ENCODE assay signal across 28 cellular contexts in the genomic region with DNA sequence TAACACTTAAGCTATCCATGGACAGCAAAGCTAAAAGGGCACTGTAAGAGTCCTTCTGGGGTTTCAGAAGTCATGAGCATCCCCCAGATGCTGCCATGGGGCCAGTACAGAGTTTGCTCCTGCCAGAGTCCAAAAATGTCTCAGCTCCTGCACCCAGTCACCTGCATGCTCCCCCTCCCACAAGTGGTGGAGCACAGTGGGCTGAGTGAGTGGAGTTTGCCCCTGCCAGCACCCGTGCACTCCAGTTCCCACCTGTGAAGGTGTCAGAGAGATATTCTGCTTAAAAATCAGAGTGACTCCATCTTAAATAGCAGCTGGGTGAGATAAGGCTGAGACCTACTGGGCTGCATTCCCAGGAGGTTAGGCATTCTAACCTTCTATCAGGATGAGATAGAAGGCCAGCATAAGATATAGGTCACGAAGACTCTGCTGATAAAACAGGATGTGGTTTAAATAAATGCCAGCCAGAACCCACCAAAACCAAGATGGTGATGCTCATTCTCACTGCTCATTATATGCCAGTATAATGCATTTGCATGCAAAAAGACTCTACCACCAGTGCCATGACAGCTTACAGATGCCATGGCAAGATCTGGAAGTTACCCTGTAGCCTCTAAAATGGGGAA.
DNase-seq lines count a peak whose midpoint lies in the region; ATAC-seq lines count a peak whose summit lies in the region.
"Had no signal": no experiment of that assay in that cellular context is flagged by ENCODE, and none has a peak within 500 bp of the region (broad histone marks: within the 10 kb centered on the region; RNA-seq: fewer than 3 reads in every experiment).

No MANE protein-coding gene starts in this region.

- H3K9me3 ChIP-seq in BLaER1 treated with 17β-estradiol and CSF1 and Interleukin-3, amounts not matched to agents 10 nM and 100 nM (replicated peaks in 1 of 11), result peaks cover 7 to 41% (median 24%) of the 10 kb centered on the region in 11 experiments; a peak in 21 of 22 replicates
- H3K9me3 ChIP-seq in T-helper 17 cell (ENCODE audit: control insufficient read depth, low read length, poor library complexity, severe bottlenecking), result no peaks in the 10 kb centered on the region
- H3K9me3 ChIP-seq: left ventricle myocardium inferior, right lobe of liver, upper lobe of right lung had no signal

- H3K4me1 Mint-ChIP-seq in T-helper 17 cell, result peaks cover 32% of the 10 kb centered on the region
- peaks cover 12% of the 10 kb centered on the region for H3K4me1 Mint-ChIP-seq in activated CD4-positive, alpha-beta memory T cell treated with anti-CD3 and anti-CD28 coated beads for 36 hours (ENCODE audit: low read depth)

- H4K20me1 ChIP-seq in BLaER1 treated with 17β-estradiol and CSF1 and Interleukin-3, amounts not matched to agents 10 nM and 100 nM, result no peaks in the 10 kb centered on the region

- in situ Hi-C loops in KBM-7 (cut with MboI; ENCODE audit: low pct_unique_long_range_greater_than_20kb, low sequenced_read_pairs), result no loop called here

- H3K27me3 Mint-ChIP-seq in T-helper 17 cell, result no peaks in the 10 kb centered on the region
- peaks cover 2% of the 10 kb centered on the region for H3K27me3 Mint-ChIP-seq in activated CD4-positive, alpha-beta memory T cell treated with anti-CD3 and anti-CD28 coated beads for 36 hours
- H3K27me3 Mint-ChIP-seq: activated CD8-positive, alpha-beta memory T cell treated with anti-CD3 and anti-CD28 coated beads, Interleukin-2, amount 10 ng/mL, durations not matched to agents 7 days and 5 days had no signal

- H3K4me3 Mint-ChIP-seq in T-helper 17 cell, result peak overlapping the region; percentile 57
- no peak overlapping the region for H3K4me3 Mint-ChIP-seq in activated CD4-positive, alpha-beta memory T cell treated with anti-CD3 and anti-CD28 coated beads for 36 hours
- H3K4me3 Mint-ChIP-seq: activated CD8-positive, alpha-beta memory T cell treated with anti-CD3 and anti-CD28 coated beads, Interleukin-2, amount 10 ng/mL, durations not matched to agents 7 days and 5 days; activated naive CD4-positive, alpha-beta T cell treated with anti-CD3 and anti-CD28 coated beads, Interleukin-2, amount 50 U/mL, for 24 hours; nephron progenitor cell had no signal

- no peak overlapping the region for H3K27ac Mint-ChIP-seq in T-helper 17 cell
- H3K27ac Mint-ChIP-seq in activated CD4-positive, alpha-beta memory T cell treated with anti-CD3 and anti-CD28 coated beads for 36 hours, result no peak overlapping the region
- H3K27ac Mint-ChIP-seq: activated CD8-positive, alpha-beta memory T cell treated with anti-CD3 and anti-CD28 coated beads, Interleukin-2, amount 10 ng/mL, durations not matched to agents 7 days and 5 days; activated naive CD4-positive, alpha-beta T cell treated with anti-CD3 and anti-CD28 coated beads, Interleukin-2, amount 50 U/mL, for 24 hours; nephron progenitor cell had no signal

- H3K27ac ChIP-seq in BLaER1 treated with 17β-estradiol and CSF1 and Interleukin-3, amounts not matched to agents 10 nM and 100 nM, result no peak overlapping the region
- H3K27ac ChIP-seq: foreskin keratinocyte, left ventricle myocardium inferior, parathyroid adenoma, right lobe of liver, RWPE1, upper lobe of right lung had no signal

- H3K36me3 ChIP-seq in BLaER1 treated with 17β-estradiol and CSF1 and Interleukin-3, amounts not matched to agents 10 nM and 100 nM, result no peaks in the 10 kb centered on the region
- H3K36me3 ChIP-seq: left ventricle myocardium inferior, right lobe of liver, upper lobe of right lung had no signal

- peak overlapping the region; percentile 2 to 64 (median 39); a peak in 20 of 22 replicates for H3K4me2 ChIP-seq in BLaER1 treated with 17β-estradiol and CSF1 and Interleukin-3, amounts not matched to agents 10 nM and 100 nM

- no peaks in the 10 kb centered on the region for H3K9me3 Mint-ChIP-seq in activated CD4-positive, alpha-beta memory T cell treated with anti-CD3 and anti-CD28 coated beads for 36 hours
- H3K9me3 Mint-ChIP-seq: activated naive CD4-positive, alpha-beta T cell treated with anti-CD3 and anti-CD28 coated beads, Interleukin-2, amount 50 U/mL, for 24 hours; nephron progenitor cell had no signal

- no peak overlapping the region for H3K4me3 ChIP-seq in BLaER1 treated with 17β-estradiol and CSF1 and Interleukin-3, amounts not matched to agents 10 nM and 100 nM
- H3K4me3 ChIP-seq: left ventricle myocardium inferior, right lobe of liver, upper lobe of right lung had no signal

- H3K4me1 ChIP-seq in BLaER1 treated with 17β-estradiol and CSF1 and Interleukin-3, amounts not matched to agents 10 nM and 100 nM, result peaks cover 0 to 28% (median 19%) of the 10 kb centered on the region in 10 experiments; a peak in 17 of 20 replicates
- H3K4me1 ChIP-seq: foreskin keratinocyte, left ventricle myocardium inferior, parathyroid adenoma, right lobe of liver, upper lobe of right lung had no signal

- POLR2A ChIA-PET in activated CD4-positive, alpha-beta memory T cell treated with anti-CD3 and anti-CD28 coated beads for 36 hours (lab: Charles Lee), result no interaction called here

- DNase-seq in KBM-7, result peak; percentile 49
- no peak for DNase-seq in T-helper 17 cell
- peak; percentile 57 for DNase-seq in kidney tubule cell (ENCODE audit: low spot score)
- no peak for DNase-seq in activated CD4-positive, alpha-beta memory T cell treated with anti-CD3 and anti-CD28 coated beads for 36 hours
- DNase-seq in NCI-H446 (lab: John Stamatoyannopoulos, UW), result no peak
- DNase-seq: ACHN; activated CD4-positive, CD25-positive, alpha-beta regulatory T cell treated with anti-CD3 and anti-CD28 coated beads, Interleukin-2, amount 50 U/mL, for 72 hours; activated CD8-positive, alpha-beta memory T cell treated with anti-CD3 and anti-CD28 coated beads, Interleukin-2, amount 10 ng/mL, durations not matched to agents 7 days and 5 days; C1 segment of cervical spinal cord; effector CD4-positive, alpha-beta T cell; Karpas-422; left ventricle myocardium inferior; NCI-H1105 treated with DMSO at 0.1 percent for 48 hours; NCI-H2081 treated with DMSO at 0.1 percent for 48 hours; NCI-H510A; nephron progenitor cell; NK-92 treated with Interleukin-12 subunit alpha and Interleukin-12 subunit beta, amount 100 ng/mL, for 24 hours; right lobe of liver; T-helper 9 cell; upper lobe of right lung had no signal

- intact Hi-C loops in activated CD4-positive, alpha-beta memory T cell treated with anti-CD3 and anti-CD28 coated beads for 36 hours (cut with micrococcal nuclease), result no loop called here

- ATAC-seq in T-helper 17 cell (peak; percentile 54), HG02840 (IDR thresholded peaks at IDR 0.05; ENCODE audit: low FRiP score, unreplicated experiment) (no peak), HG02981 (IDR thresholded peaks at IDR 0.05; ENCODE audit: unreplicated experiment) (no peak)
- ATAC-seq: activated CD8-positive, alpha-beta memory T cell treated with anti-CD3 and anti-CD28 coated beads, Interleukin-2, amount 10 ng/mL, durations not matched to agents 7 days and 5 days; foreskin keratinocyte; right lobe of liver; SK-N-SH treated with all-trans-retinoic acid at 6 μM for 48 hours; upper lobe of right lung had no signal

- no peaks in the 10 kb centered on the region for H3K36me3 Mint-ChIP-seq in T-helper 17 cell (ENCODE audit: low read depth)
- no peaks in the 10 kb centered on the region for H3K36me3 Mint-ChIP-seq in activated CD4-positive, alpha-beta memory T cell treated with anti-CD3 and anti-CD28 coated beads for 36 hours
- H3K36me3 Mint-ChIP-seq: activated CD8-positive, alpha-beta memory T cell treated with anti-CD3 and anti-CD28 coated beads, Interleukin-2, amount 10 ng/mL, durations not matched to agents 7 days and 5 days; activated naive CD4-positive, alpha-beta T cell treated with anti-CD3 and anti-CD28 coated beads, Interleukin-2, amount 50 U/mL, for 24 hours had no signal

- H3K27me3 ChIP-seq in BLaER1 treated with 17β-estradiol and CSF1 and Interleukin-3, amounts not matched to agents 10 nM and 100 nM, result no peaks in the 10 kb centered on the region
- H3K27me3 ChIP-seq: foreskin keratinocyte, right lobe of liver, upper lobe of right lung had no signal

- H3K9ac ChIP-seq in BLaER1 treated with 17β-estradiol and CSF1 and Interleukin-3, amounts not matched to agents 10 nM and 100 nM, result no peak overlapping the region
- H3K9ac ChIP-seq: parathyroid adenoma had no signal

- CTCF ChIA-PET in activated CD4-positive, alpha-beta memory T cell treated with anti-CD3 and anti-CD28 coated beads for 36 hours (lab: Charles Lee), result no interaction called here

Comparison
In these comparisons a context has a peak if more than half of its experiments do, and no peak if none do; other contexts are left out.
1. DNase-seq: peak in KBM-7 (single experiment) and kidney tubule cell (single experiment); none in T-helper 17 cell (0 of 3), activated CD4-positive, alpha-beta memory T cell treated with anti-CD3 and anti-CD28 coated beads for 36 hours (single experiment) and NCI-H446 (0 of 2).